In genomic region chr3:70824078-70824477, GRCh38 we compare ENCODE assay signal across 1 cellular context.
TF ChIP-seq lines count a peak whose summit lies in the region.

No MANE protein-coding gene starts in this region.

TF ChIP-seq in H1, 55 proteins besides CTCF, POLR2A, EP300 and RAD21 (continued from another document):
- no peak for TF ChIP-seq CHD7 (IDR thresholded peaks at IDR 0.05; ENCODE audit: insufficient replicate concordance, low read length)
